ENCODE assay signal across 12 cellular contexts in the genomic region with DNA sequence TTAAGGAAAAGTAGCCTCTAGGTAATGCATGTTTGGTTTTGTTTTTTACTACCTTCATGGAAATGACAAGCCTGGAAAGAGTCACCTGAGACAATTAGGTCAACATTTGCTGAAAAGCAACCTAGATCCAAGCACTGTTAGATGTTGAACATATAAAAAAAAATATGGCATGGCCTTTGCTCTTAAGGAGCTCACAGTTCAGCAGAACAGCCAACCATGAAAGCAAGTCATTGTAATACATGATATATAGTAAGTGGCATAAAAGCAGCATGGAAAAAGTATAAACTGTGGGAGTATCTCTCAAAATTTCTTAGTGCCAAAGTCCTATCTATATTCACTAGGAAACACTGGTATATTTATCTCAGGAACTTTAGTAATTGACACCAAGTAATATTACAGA. TPM values are rescaled to one million over a fixed set of nuclear protein-coding genes. Genes with fewer than 3 reads are reported as not detected.
DNase-seq lines count a peak whose midpoint lies in the region; ATAC-seq and TF ChIP-seq lines count a peak whose summit lies in the region.
"Had no signal": no experiment of that assay in that cellular context is flagged by ENCODE, and none has a peak within 500 bp of the region (broad histone marks: within the 10 kb centered on the region; RNA-seq: fewer than 3 reads in every experiment).

No MANE protein-coding gene starts in this region.

- peak overlapping the region in 3 of 5 experiments; percentile 1 to 63 (median 24) for H3K27ac Mint-ChIP-seq in brain
- H3K27ac Mint-ChIP-seq: T-helper 1 cell treated with Interleukin-12 subunit alpha and Interleukin-12 subunit beta and Interleukin-4 antibody, amounts not matched to agents 30 μg/mL and 1 μg/mL, for 36 hours had no signal

- no peak overlapping the region for H3K9ac ChIP-seq in mucosa of rectum (ENCODE audit: low read depth in 1 of 2, low read length in 2 of 2)

- H3K4me1 ChIP-seq in cardiac muscle cell (ENCODE audit: low read depth) = peaks cover 13% of the 10 kb centered on the region
- peaks cover 1% of the 10 kb centered on the region for H3K4me1 ChIP-seq in right cardiac atrium (ENCODE audit: control insufficient read depth, insufficient read depth, low read length)
- peaks cover 10 to 11% of the 10 kb centered on the region in 2 donors for H3K4me1 ChIP-seq in mucosa of rectum (ENCODE audit: control insufficient read depth in 2 of 2, insufficient read depth in 2 of 2, low read length in 2 of 2)
- H3K4me1 ChIP-seq in tibial nerve = peaks cover 0 to 19% (median 5%) of the 10 kb centered on the region in 4 donors

- H3K4me3 ChIP-seq in cardiac muscle cell (no peak overlapping the region), right cardiac atrium (ENCODE audit: low read length) (no peak overlapping the region), mucosa of rectum (ENCODE audit: low read length in 2 of 2) (no peak overlapping the region), tibial nerve (no peak overlapping the region)

- ATAC-seq in right cardiac atrium = no peak

- H3K4me3 Mint-ChIP-seq in brain = no peak overlapping the region
- H3K4me3 Mint-ChIP-seq: T-helper 1 cell treated with Interleukin-12 subunit alpha and Interleukin-12 subunit beta and Interleukin-4 antibody, amounts not matched to agents 30 μg/mL and 1 μg/mL, for 36 hours had no signal

- no peaks in the 10 kb centered on the region for H3K9me3 ChIP-seq in cardiac muscle cell (ENCODE audit: low read depth)
- H3K9me3 ChIP-seq in right cardiac atrium (ENCODE audit: control insufficient read depth, low read length) = no peaks in the 10 kb centered on the region
- no peaks in the 10 kb centered on the region for H3K9me3 ChIP-seq in mucosa of rectum (ENCODE audit: control insufficient read depth in 2 of 2, low read length in 2 of 2)
- H3K9me3 ChIP-seq in tibial nerve = no peaks in the 10 kb centered on the region

- no peaks in the 10 kb centered on the region for H3K27me3 Mint-ChIP-seq in brain

- peaks cover 13% of the 10 kb centered on the region for H3K4me1 Mint-ChIP-seq in brain

- H3K27ac ChIP-seq in cardiac muscle cell (peak overlapping the region; percentile 84), right cardiac atrium (ENCODE audit: low read length) (no peak overlapping the region), mucosa of rectum (ENCODE audit: low read depth in 2 of 2, low read length in 2 of 2) (peak overlapping the region; percentile 66 to 76), tibial nerve (peak overlapping the region; percentile 11 to 69 (median 62))

- no peak for TF ChIP-seq EP300 in tibial nerve (IDR thresholded peaks at IDR 0.05)

- TF ChIP-seq POLR2A in tibial nerve (IDR thresholded peaks at IDR 0.05) = no peak

- H3K27me3 ChIP-seq in cardiac muscle cell = no peaks in the 10 kb centered on the region
- no peaks in the 10 kb centered on the region for H3K27me3 ChIP-seq in right cardiac atrium (ENCODE audit: control insufficient read depth, insufficient read depth)
- no peaks in the 10 kb centered on the region for H3K27me3 ChIP-seq in mucosa of rectum (ENCODE audit: control insufficient read depth in 2 of 2, insufficient read depth in 2 of 2, low read length in 2 of 2)
- no peaks in the 10 kb centered on the region for H3K27me3 ChIP-seq in tibial nerve

- H3K9me3 Mint-ChIP-seq in brain = no peaks in the 10 kb centered on the region
- H3K9me3 Mint-ChIP-seq: T-helper 1 cell treated with Interleukin-12 subunit alpha and Interleukin-12 subunit beta and Interleukin-4 antibody, amounts not matched to agents 30 μg/mL and 1 μg/mL, for 36 hours had no signal

- H3K36me3 ChIP-seq in cardiac muscle cell (peaks cover 4% of the 10 kb centered on the region), mucosa of rectum (ENCODE audit: control insufficient read depth in 2 of 2, insufficient read depth in 2 of 2, low read length in 2 of 2) (peaks cover 2 to 3% of the 10 kb centered on the region in 2 donors), tibial nerve (peaks cover 0 to 23% (median 0%) of the 10 kb centered on the region in 3 donors)

- intact Hi-C loops in right cardiac atrium (cut with DNase I) = loop anchor here in 2 of 4 donors (2.0 kb wide), 1 partner anchor 203 kb away; no protein-coding TSS in a partner anchor

- no peak for TF ChIP-seq CTCF in cardiac muscle cell (IDR thresholded peaks at IDR 0.05; ENCODE audit: low read depth, low read length)
- TF ChIP-seq CTCF in brain (conservative IDR thresholded peaks at IDR 0.05) = no peak
- TF ChIP-seq CTCF in tibial nerve (IDR thresholded peaks at IDR 0.05) = no peak

- DNase-seq in cardiac muscle cell (ENCODE audit: low read depth in 1 of 2, low spot score in 1 of 2) = no peak
- no peak for DNase-seq in right cardiac atrium
- DNase-seq in tibial nerve (ENCODE audit: low spot score in 2 of 2) = no peak
- no peak for DNase-seq in superior temporal gyrus (ENCODE audit: extremely low spot score)
- DNase-seq in cerebellar cortex (ENCODE audit: low spot score) = no peak
- no peak for DNase-seq in NOMO-1 treated with dmso at 0.1 percent for 144 hours (lab: John Stamatoyannopoulos, UW; ENCODE audit: unreplicated experiment)
- DNase-seq: activated CD4-positive, alpha-beta T cell treated with anti-CD3 and anti-CD28 coated beads, Interleukin-2, amount 50 U/mL, for 1 hour; NCI-H1048; NCI-H446 had no signal

- peaks cover 36% of the 10 kb centered on the region for H3K36me3 Mint-ChIP-seq in brain

RNA-seq across cellular contexts. Expression of a gene that starts 31.6 kb away (rescaled TPM):
- total RNA-seq in cardiac muscle cell (78.1 and 103 TPM in 2 replicates), right cardiac atrium (10 to 100 TPM; 23.7 to 36.8 (median 27.6) TPM), tibial nerve (100 to 1,000 TPM in 1 of 4 donors, 10 to 100 TPM in 3; 35.6 to 120 (median 62.4) TPM)
- polyA plus RNA-seq in cardiac muscle cell (114 and 116 TPM in 2 replicates), right cardiac atrium (40.8 TPM), brain (ENCODE audit: insufficient read depth, low read depth, low replicate concordance) (139 TPM)
